1 cellular context compared by ENCODE assay signal in the genomic region with DNA sequence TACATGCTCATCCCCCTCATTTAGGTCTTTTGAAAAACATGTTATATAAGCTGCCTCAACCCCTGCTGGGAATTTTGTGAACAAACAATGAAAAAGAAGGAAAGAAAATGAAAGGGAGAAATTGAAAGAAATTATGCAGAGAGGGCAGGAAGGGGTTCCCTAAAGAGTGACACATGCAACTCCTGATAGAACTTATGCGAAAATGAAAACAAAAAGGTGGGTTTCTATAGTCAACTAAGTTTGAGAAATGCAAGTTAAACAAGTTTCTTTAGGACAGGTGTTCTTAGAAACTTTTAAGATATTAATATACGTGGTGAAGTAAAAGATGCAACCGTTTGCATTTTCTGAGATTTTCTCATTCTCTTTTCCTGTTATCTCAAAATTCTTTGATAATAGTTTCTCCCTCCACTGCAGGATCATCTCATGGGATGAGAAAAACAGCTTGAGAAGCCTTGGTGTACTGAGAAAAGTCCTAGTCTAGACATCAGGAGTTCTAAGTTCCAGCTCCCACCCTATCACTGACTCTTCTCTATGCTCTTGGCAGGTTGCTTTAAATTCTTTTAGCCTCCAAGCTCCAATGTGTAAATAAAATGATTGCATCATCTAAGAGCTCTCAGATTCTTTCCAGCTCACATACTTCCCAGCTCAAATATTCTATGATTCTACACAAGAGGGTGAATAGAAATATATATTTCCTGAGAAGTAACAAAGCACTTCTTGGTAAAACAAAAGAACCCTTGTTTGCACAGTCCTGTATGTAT.
A peak's percentile ranks its signal among the peaks of the same experiment; 100 is the strongest.
TF ChIP-seq lines count a peak whose summit lies in the region.

No MANE protein-coding gene starts in this region.

TF ChIP-seq in K562, 482 proteins besides CTCF, POLR2A, EP300 and RAD21 (continued from another document and continues in another):
- TF ChIP-seq, protein P1, sequence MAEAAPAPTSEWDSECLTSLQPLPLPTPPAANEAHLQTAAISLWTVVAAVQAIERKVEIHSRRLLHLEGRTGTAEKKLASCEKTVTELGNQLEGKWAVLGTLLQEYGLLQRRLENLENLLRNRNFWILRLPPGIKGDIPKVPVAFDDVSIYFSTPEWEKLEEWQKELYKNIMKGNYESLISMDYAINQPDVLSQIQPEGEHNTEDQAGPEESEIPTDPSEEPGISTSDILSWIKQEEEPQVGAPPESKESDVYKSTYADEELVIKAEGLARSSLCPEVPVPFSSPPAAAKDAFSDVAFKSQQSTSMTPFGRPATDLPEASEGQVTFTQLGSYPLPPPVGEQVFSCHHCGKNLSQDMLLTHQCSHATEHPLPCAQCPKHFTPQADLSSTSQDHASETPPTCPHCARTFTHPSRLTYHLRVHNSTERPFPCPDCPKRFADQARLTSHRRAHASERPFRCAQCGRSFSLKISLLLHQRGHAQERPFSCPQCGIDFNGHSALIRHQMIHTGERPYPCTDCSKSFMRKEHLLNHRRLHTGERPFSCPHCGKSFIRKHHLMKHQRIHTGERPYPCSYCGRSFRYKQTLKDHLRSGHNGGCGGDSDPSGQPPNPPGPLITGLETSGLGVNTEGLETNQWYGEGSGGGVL (CRISPR knock-in tag; IDR thresholded peaks at IDR 0.05), result no peak
- TF ChIP-seq POLR2AphosphoS2 (IDR thresholded peaks at IDR 0.05; ENCODE audit: low read length), result no peak
- TF ChIP-seq, protein P2, sequence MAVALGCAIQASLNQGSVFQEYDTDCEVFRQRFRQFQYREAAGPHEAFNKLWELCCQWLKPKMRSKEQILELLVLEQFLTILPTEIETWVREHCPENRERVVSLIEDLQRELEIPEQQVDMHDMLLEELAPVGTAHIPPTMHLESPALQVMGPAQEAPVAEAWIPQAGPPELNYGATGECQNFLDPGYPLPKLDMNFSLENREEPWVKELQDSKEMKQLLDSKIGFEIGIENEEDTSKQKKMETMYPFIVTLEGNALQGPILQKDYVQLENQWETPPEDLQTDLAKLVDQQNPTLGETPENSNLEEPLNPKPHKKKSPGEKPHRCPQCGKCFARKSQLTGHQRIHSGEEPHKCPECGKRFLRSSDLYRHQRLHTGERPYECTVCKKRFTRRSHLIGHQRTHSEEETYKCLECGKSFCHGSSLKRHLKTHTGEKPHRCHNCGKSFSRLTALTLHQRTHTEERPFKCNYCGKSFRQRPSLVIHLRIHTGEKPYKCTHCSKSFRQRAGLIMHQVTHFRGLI (CRISPR knock-in tag; IDR thresholded peaks at IDR 0.05), result no peak
- TF ChIP-seq, protein P3, sequence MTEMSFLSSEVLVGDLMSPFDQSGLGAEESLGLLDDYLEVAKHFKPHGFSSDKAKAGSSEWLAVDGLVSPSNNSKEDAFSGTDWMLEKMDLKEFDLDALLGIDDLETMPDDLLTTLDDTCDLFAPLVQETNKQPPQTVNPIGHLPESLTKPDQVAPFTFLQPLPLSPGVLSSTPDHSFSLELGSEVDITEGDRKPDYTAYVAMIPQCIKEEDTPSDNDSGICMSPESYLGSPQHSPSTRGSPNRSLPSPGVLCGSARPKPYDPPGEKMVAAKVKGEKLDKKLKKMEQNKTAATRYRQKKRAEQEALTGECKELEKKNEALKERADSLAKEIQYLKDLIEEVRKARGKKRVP (CRISPR knock-in tag; IDR thresholded peaks at IDR 0.05), result peak; percentile 89
- TF ChIP-seq ETV6 (IDR thresholded peaks at IDR 0.05; ENCODE audit: borderline replicate concordance in 1 of 2, low read depth in 2 of 2, low read length in 1 of 2), result no peak
- TF ChIP-seq ETV6 (CRISPR knock-in tag; IDR thresholded peaks at IDR 0.05; ENCODE audit: borderline replicate concordance), result no peak
- no peak for TF ChIP-seq ZNF311 (CRISPR knock-in tag; IDR thresholded peaks at IDR 0.05)
- TF ChIP-seq SLC30A9 (CRISPR knock-in tag; IDR thresholded peaks at IDR 0.05), result no peak
- TF ChIP-seq CEBPG (CRISPR knock-in tag; IDR thresholded peaks at IDR 0.05), result peak; percentile 45; the same call in 1 of the 2 replicates
- TF ChIP-seq CEBPG (tag; conservative IDR thresholded peaks at IDR 0.05 in 1 of 2, IDR thresholded peaks at IDR 0.05 in 1 of 2), result peak; percentile 93 to 96
- no peak for TF ChIP-seq FIP1L1 (IDR thresholded peaks at IDR 0.05; ENCODE audit: low read depth, low read length, poor library complexity, severe bottlenecking)
- no peak for TF ChIP-seq LEF1 (IDR thresholded peaks at IDR 0.05)
- no peak for TF ChIP-seq CREBBP (IDR thresholded peaks at IDR 0.05; ENCODE audit: low read depth, low read length)
- TF ChIP-seq ATF1 (CRISPR knock-in tag; IDR thresholded peaks at IDR 0.05), result no peak
- TF ChIP-seq ATF1 (tag; IDR thresholded peaks at IDR 0.05), result no peak
- TF ChIP-seq SRSF9 (IDR thresholded peaks at IDR 0.05; ENCODE audit: borderline replicate concordance, low read depth, low read length), result no peak
- no peak for TF ChIP-seq ZNF134 (CRISPR knock-in tag; conservative IDR thresholded peaks at IDR 0.05)
- TF ChIP-seq ZNF146 (CRISPR knock-in tag; IDR thresholded peaks at IDR 0.05; ENCODE audit: unreplicated experiment), result no peak
- TF ChIP-seq JUND (IDR thresholded peaks at IDR 0.05; ENCODE audit: borderline replicate concordance, low read depth, low read length), result peak; percentile 40; the same call in 1 of the 2 replicates
- TF ChIP-seq JUND (tag; IDR thresholded peaks at IDR 0.05; ENCODE audit: borderline replicate concordance, low read depth, low read length), result no peak
- TF ChIP-seq KDM2B (CRISPR knock-in tag; IDR thresholded peaks at IDR 0.05), result no peak
- TF ChIP-seq MTA1 (IDR thresholded peaks at IDR 0.05; ENCODE audit: borderline replicate concordance), result no peak
- TF ChIP-seq YBX1 (IDR thresholded peaks at IDR 0.05), result no peak
- TF ChIP-seq, protein P4, sequence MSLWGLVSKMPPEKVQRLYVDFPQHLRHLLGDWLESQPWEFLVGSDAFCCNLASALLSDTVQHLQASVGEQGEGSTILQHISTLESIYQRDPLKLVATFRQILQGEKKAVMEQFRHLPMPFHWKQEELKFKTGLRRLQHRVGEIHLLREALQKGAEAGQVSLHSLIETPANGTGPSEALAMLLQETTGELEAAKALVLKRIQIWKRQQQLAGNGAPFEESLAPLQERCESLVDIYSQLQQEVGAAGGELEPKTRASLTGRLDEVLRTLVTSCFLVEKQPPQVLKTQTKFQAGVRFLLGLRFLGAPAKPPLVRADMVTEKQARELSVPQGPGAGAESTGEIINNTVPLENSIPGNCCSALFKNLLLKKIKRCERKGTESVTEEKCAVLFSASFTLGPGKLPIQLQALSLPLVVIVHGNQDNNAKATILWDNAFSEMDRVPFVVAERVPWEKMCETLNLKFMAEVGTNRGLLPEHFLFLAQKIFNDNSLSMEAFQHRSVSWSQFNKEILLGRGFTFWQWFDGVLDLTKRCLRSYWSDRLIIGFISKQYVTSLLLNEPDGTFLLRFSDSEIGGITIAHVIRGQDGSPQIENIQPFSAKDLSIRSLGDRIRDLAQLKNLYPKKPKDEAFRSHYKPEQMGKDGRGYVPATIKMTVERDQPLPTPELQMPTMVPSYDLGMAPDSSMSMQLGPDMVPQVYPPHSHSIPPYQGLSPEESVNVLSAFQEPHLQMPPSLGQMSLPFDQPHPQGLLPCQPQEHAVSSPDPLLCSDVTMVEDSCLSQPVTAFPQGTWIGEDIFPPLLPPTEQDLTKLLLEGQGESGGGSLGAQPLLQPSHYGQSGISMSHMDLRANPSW (CRISPR knock-in tag; IDR thresholded peaks at IDR 0.05), result no peak
- TF ChIP-seq, protein P5, sequence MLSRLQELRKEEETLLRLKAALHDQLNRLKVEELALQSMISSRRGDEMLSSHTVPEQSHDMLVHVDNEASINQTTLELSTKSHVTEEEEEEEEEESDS (CRISPR knock-in tag; IDR thresholded peaks at IDR 0.05), result no peak
- TF ChIP-seq, protein P6, sequence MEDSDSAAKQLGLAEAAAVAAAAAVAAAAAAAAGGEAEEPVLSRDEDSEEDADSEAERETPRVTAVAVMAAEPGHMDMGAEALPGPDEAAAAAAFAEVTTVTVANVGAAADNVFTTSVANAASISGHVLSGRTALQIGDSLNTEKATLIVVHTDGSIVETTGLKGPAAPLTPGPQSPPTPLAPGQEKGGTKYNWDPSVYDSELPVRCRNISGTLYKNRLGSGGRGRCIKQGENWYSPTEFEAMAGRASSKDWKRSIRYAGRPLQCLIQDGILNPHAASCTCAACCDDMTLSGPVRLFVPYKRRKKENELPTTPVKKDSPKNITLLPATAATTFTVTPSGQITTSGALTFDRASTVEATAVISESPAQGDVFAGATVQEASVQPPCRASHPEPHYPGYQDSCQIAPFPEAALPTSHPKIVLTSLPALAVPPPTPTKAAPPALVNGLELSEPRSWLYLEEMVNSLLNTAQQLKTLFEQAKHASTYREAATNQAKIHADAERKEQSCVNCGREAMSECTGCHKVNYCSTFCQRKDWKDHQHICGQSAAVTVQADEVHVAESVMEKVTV (CRISPR knock-in tag; IDR thresholded peaks at IDR 0.05), result 0 out of 2 replicates have a peak, but pooled peaks have one; percentile 5
- TF ChIP-seq, protein P7, sequence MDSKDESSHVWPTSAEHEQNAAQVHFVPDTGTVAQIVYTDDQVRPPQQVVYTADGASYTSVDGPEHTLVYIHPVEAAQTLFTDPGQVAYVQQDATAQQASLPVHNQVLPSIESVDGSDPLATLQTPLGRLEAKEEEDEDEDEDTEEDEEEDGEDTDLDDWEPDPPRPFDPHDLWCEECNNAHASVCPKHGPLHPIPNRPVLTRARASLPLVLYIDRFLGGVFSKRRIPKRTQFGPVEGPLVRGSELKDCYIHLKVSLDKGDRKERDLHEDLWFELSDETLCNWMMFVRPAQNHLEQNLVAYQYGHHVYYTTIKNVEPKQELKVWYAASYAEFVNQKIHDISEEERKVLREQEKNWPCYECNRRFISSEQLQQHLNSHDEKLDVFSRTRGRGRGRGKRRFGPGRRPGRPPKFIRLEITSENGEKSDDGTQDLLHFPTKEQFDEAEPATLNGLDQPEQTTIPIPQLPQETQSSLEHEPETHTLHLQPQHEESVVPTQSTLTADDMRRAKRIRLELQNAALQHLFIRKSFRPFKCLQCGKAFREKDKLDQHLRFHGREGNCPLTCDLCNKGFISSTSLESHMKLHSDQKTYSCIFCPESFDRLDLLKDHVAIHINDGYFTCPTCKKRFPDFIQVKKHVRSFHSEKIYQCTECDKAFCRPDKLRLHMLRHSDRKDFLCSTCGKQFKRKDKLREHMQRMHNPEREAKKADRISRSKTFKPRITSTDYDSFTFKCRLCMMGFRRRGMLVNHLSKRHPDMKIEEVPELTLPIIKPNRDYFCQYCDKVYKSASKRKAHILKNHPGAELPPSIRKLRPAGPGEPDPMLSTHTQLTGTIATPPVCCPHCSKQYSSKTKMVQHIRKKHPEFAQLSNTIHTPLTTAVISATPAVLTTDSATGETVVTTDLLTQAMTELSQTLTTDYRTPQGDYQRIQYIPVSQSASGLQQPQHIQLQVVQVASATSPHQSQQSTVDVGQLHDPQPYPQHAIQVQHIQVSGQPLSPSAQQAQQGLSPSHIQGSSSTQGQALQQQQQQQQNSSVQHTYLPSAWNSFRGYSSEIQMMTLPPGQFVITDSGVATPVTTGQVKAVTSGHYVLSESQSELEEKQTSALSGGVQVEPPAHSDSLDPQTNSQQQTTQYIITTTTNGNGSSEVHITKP (IDR thresholded peaks at IDR 0.05; ENCODE audit: partially characterized antibody), result no peak
- no peak for TF ChIP-seq NEUROD1 (IDR thresholded peaks at IDR 0.05; ENCODE audit: borderline replicate concordance, low read depth, low read length, partially characterized antibody)
- no peak for TF ChIP-seq HDAC1 (IDR thresholded peaks at IDR 0.05)
- peak; percentile 85 for TF ChIP-seq CEBPB (tag; IDR thresholded peaks at IDR 0.05)
- TF ChIP-seq, protein P8, sequence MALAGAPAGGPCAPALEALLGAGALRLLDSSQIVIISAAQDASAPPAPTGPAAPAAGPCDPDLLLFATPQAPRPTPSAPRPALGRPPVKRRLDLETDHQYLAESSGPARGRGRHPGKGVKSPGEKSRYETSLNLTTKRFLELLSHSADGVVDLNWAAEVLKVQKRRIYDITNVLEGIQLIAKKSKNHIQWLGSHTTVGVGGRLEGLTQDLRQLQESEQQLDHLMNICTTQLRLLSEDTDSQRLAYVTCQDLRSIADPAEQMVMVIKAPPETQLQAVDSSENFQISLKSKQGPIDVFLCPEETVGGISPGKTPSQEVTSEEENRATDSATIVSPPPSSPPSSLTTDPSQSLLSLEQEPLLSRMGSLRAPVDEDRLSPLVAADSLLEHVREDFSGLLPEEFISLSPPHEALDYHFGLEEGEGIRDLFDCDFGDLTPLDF (CRISPR knock-in tag; IDR thresholded peaks at IDR 0.05), result no peak
- no peak for TF ChIP-seq TFAM (CRISPR knock-in tag; conservative IDR thresholded peaks at IDR 0.05)
- no peak for TF ChIP-seq CCAR2 (IDR thresholded peaks at IDR 0.05; ENCODE audit: low read depth, low read length)
- no peak for TF ChIP-seq ZFP36 (IDR thresholded peaks at IDR 0.05; ENCODE audit: low read depth, low read length, partially characterized antibody)
- TF ChIP-seq BACH1 (tag; IDR thresholded peaks at IDR 0.05), result no peak
- TF ChIP-seq, protein P9, sequence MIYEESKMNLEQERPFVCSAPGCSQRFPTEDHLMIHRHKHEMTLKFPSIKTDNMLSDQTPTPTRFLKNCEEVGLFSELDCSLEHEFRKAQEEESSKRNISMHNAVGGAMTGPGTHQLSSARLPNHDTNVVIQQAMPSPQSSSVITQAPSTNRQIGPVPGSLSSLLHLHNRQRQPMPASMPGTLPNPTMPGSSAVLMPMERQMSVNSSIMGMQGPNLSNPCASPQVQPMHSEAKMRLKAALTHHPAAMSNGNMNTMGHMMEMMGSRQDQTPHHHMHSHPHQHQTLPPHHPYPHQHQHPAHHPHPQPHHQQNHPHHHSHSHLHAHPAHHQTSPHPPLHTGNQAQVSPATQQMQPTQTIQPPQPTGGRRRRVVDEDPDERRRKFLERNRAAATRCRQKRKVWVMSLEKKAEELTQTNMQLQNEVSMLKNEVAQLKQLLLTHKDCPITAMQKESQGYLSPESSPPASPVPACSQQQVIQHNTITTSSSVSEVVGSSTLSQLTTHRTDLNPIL (CRISPR knock-in tag; IDR thresholded peaks at IDR 0.05), result no peak
- TF ChIP-seq ZBTB17 (CRISPR knock-in tag; IDR thresholded peaks at IDR 0.05), result no peak
- TF ChIP-seq, protein P10, sequence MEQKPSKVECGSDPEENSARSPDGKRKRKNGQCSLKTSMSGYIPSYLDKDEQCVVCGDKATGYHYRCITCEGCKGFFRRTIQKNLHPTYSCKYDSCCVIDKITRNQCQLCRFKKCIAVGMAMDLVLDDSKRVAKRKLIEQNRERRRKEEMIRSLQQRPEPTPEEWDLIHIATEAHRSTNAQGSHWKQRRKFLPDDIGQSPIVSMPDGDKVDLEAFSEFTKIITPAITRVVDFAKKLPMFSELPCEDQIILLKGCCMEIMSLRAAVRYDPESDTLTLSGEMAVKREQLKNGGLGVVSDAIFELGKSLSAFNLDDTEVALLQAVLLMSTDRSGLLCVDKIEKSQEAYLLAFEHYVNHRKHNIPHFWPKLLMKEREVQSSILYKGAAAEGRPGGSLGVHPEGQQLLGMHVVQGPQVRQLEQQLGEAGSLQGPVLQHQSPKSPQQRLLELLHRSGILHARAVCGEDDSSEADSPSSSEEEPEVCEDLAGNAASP (IDR thresholded peaks at IDR 0.05), result no peak
- TF ChIP-seq, protein P11, sequence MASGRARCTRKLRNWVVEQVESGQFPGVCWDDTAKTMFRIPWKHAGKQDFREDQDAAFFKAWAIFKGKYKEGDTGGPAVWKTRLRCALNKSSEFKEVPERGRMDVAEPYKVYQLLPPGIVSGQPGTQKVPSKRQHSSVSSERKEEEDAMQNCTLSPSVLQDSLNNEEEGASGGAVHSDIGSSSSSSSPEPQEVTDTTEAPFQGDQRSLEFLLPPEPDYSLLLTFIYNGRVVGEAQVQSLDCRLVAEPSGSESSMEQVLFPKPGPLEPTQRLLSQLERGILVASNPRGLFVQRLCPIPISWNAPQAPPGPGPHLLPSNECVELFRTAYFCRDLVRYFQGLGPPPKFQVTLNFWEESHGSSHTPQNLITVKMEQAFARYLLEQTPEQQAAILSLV (tag; IDR thresholded peaks at IDR 0.05), result peak; percentile 71; the same call in 1 of the 2 replicates
- no peak for TF ChIP-seq ZKSCAN1 (IDR thresholded peaks at IDR 0.05; ENCODE audit: low read depth, low read length)
- TF ChIP-seq ATF7 (IDR thresholded peaks at IDR 0.05), result peak; percentile 57; the same call in 1 of the 2 replicates
- TF ChIP-seq SRSF3 (IDR thresholded peaks at IDR 0.05; ENCODE audit: insufficient read depth, low read length), result no peak
- TF ChIP-seq CHD4 (IDR thresholded peaks at IDR 0.05; ENCODE audit: insufficient read depth, insufficient replicate concordance, low read depth, low read length, poor library complexity, severe bottlenecking), result no peak
- TF ChIP-seq ZNF316 (IDR thresholded peaks at IDR 0.05), result peak; percentile 37; the same call in 1 of the 2 replicates
